ENCODE assay signal across 11 cellular contexts in genomic region chr10:58590152-58590551, GRCh38.
DNase-seq lines count a peak whose midpoint lies in the region; ATAC-seq and TF ChIP-seq lines count a peak whose summit lies in the region.
"Had no signal": no experiment of that assay in that cellular context is flagged by ENCODE, and none has a peak within 500 bp of the region (broad histone marks: within the 10 kb centered on the region; RNA-seq: fewer than 3 reads in every experiment).

No MANE protein-coding gene starts in this region.

- peaks cover 3% of the 10 kb centered on the region for H3K4me1 Mint-ChIP-seq in mesothelial cell of epicardium

- H3K4me3 Mint-ChIP-seq in mesothelial cell of epicardium = no peak overlapping the region

- DNase-seq in AG04450 (ENCODE audit: low read depth, low spot score) (peak; percentile 87), M059J (ENCODE audit: low read depth) (peak; percentile 96), epidermal melanocyte (ENCODE audit: insufficient read length, low spot score) (peak; percentile 74), mesothelial cell of epicardium (ENCODE audit: low spot score in 2 of 2, unreplicated experiment in 2 of 2) (no peak), NCI-H187 treated with DMSO at 0.1 percent for 48 hours (lab: John Stamatoyannopoulos, UW) (no peak), NCI-H1694 (lab: John Stamatoyannopoulos, UW) (no peak), KG1 (lab: John Stamatoyannopoulos, UW) (no peak)
- DNase-seq: left colon, NCI-H524 treated with DMSO at 0.1 percent for 48 hours had no signal

- POLR2A ChIA-PET in AG04450 (lab: Yijun Ruan, JAX) = no interaction called here

- no peaks in the 10 kb centered on the region for H3K27me3 ChIP-seq in AG04450 (ENCODE audit: control insufficient read depth, insufficient read depth, low read length)

- peak overlapping the region; percentile 26 for H3K27ac Mint-ChIP-seq in mesothelial cell of epicardium

- H3K27ac ChIP-seq in AG04450 (ENCODE audit: low read depth, low read length) = no peak overlapping the region
- H3K27ac ChIP-seq: VCaP had no signal

- no peak for TF ChIP-seq CTCF in AG04450 (IDR thresholded peaks at IDR 0.05; ENCODE audit: low read depth, low read length)
- no peak for TF ChIP-seq CTCF in mesothelial cell of epicardium (IDR thresholded peaks at IDR 0.05; ENCODE audit: unreplicated experiment)

- peaks cover 12% of the 10 kb centered on the region for H3K9me3 Mint-ChIP-seq in mesothelial cell of epicardium

- CTCF ChIA-PET in AG04450 (lab: Charles Lee) = interaction anchor here (1.1 to 1.2 kb wide), 2 partner anchors 50 to 176 kb away, joined by 3 read pairs; no protein-coding TSS in a partner anchor

- H3K36me3 Mint-ChIP-seq in mesothelial cell of epicardium = no peaks in the 10 kb centered on the region

- H3K9me3 ChIP-seq in AG04450 (ENCODE audit: control insufficient read depth, insufficient read depth, low read length) = no peaks in the 10 kb centered on the region

- H3K27me3 Mint-ChIP-seq in mesothelial cell of epicardium (ENCODE audit: low read depth) = peaks cover 2% of the 10 kb centered on the region

- H3K4me3 ChIP-seq in AG04450 (ENCODE audit: low read depth, low read length) = no peak overlapping the region

- no peak for ATAC-seq in HG03565 (IDR thresholded peaks at IDR 0.05; ENCODE audit: unreplicated experiment)
- ATAC-seq: left colon had no signal

Comparison
In these comparisons a context has a peak if more than half of its experiments do, and no peak if none do; other contexts are left out.
1. DNase-seq: peak in AG04450 (single experiment), M059J (single experiment) and epidermal melanocyte (single experiment); none in mesothelial cell of epicardium (0 of 2), NCI-H187 treated with DMSO at 0.1 percent for 48 hours (single experiment), NCI-H1694 (single experiment) and KG1 (single experiment).